In genomic region chr1:84620720-84621313, GRCh38 we compare ENCODE assay signal across 8 cellular contexts. TPM values are rescaled to one million over a fixed set of nuclear protein-coding genes. Genes with fewer than 3 reads are reported as not detected.
DNase-seq lines count a peak whose midpoint lies in the region; ATAC-seq and TF ChIP-seq lines count a peak whose summit lies in the region.

No MANE protein-coding gene starts in this region.

- peak overlapping the region; percentile 97 for H3K4ac ChIP-seq in IMR-90 (ENCODE audit: low read depth, low read length)

- H3K23ac ChIP-seq in IMR-90 (ENCODE audit: low read depth, low read length), result peak overlapping the region; percentile 97

- no peak for TF ChIP-seq POLR2A in IMR-90 (IDR thresholded peaks at IDR 0.05; ENCODE audit: low read depth, low read length)

- no peaks in the 10 kb centered on the region for H3K9me1 ChIP-seq in IMR-90 (ENCODE audit: insufficient read depth, low read length)

- H3K27me3 ChIP-seq in IMR-90 (ENCODE audit: control insufficient read depth, insufficient read depth, low read length), result no peaks in the 10 kb centered on the region

- WGBS in IMR-90 (ENCODE audit: extremely low coverage in 2 of 2, insufficient read length in 1 of 2), 2 experiments, result 4% methylated on average over 29 of the region's 46 CpGs; no CpG with 5 or more reads in 1 of the 2 experiments

- H3K56ac ChIP-seq in IMR-90 (ENCODE audit: extremely low read depth, insufficient read depth, low read length), result peak overlapping the region; percentile 77; the same call in 1 of the 2 replicates

- intact Hi-C loops in IMR-90 (cut with micrococcal nuclease), result loop anchor here (1.0 to 10.0 kb wide), 7 partner anchors 47 to 314 kb away; partner anchors contain the start of genes CTBS, GNG5, RPF1 and SPATA1

- peak overlapping the region; percentile 87 for H2AK9ac ChIP-seq in IMR-90 (replicated peaks; ENCODE audit: low read depth, low read length, poor library complexity)

- H2BK20ac ChIP-seq in IMR-90 (ENCODE audit: low read depth, low read length), result peak overlapping the region; percentile 95

- no peaks in the 10 kb centered on the region for H4K20me1 ChIP-seq in IMR-90 (ENCODE audit: insufficient read depth, low read length)

- peak overlapping the region; percentile 38 to 93; a peak in 3 of 4 replicates for H4K8ac ChIP-seq in IMR-90 (ENCODE audit: low read depth in 2 of 2, low read length in 2 of 2)

- peak overlapping the region; percentile 89 for H4K91ac ChIP-seq in IMR-90 (ENCODE audit: insufficient read depth, low read depth, low read length)

- H2BK5ac ChIP-seq in IMR-90 (ENCODE audit: low read depth, low read length, poor library complexity, severe bottlenecking), result peak overlapping the region; percentile 81

- H3K36me3 ChIP-seq in IMR-90 (ENCODE audit: control insufficient read depth, insufficient read depth, low read length), result no peaks in the 10 kb centered on the region

- TF ChIP-seq RAD21 in IMR-90 (IDR thresholded peaks at IDR 0.05; ENCODE audit: low read length), result peak; percentile 49

- TF ChIP-seq CTCF in IMR-90 (conservative IDR thresholded peaks at IDR 0.05; ENCODE audit: low read depth, low read length), result peak; percentile 63
- TF ChIP-seq CTCF in fibroblast of mammary gland (conservative IDR thresholded peaks at IDR 0.05; ENCODE audit: control insufficient read depth, insufficient read depth, low read depth, low read length), result peak; percentile 39

- H3K79me1 ChIP-seq in IMR-90 (ENCODE audit: low read depth in 1 of 2, low read length in 2 of 2), result no peaks in the 10 kb centered on the region

- H3K9me3 ChIP-seq in IMR-90 (ENCODE audit: control insufficient read depth, insufficient read depth, low read length), result no peaks in the 10 kb centered on the region

- peak overlapping the region; percentile 79 for H3K9ac ChIP-seq in IMR-90 (ENCODE audit: low read depth, low read length)

- in situ Hi-C loops in IMR-90 (cut with MboI; ENCODE audit: low sequenced_read_pairs), result loop anchor here (25.0 kb wide), 2 partner anchors 316 to 484 kb away; partner anchors contain the start of gene PRKACB

- POLR2A ChIA-PET in IMR-90 (lab: Charles Lee; ENCODE audit: unreplicated experiment), result no interaction called here
- POLR2A ChIA-PET in naive thymus-derived CD8-positive, alpha-beta T cell (lab: Charles Lee), result interaction anchor here (1.0 to 1.8 kb wide), 4 partner anchors 9 to 477 kb away, joined by 4 to 13 read pairs (median 6); partner anchors contain the start of genes CTBS and PRKACB

- H3K9me3 Mint-ChIP-seq in naive thymus-derived CD8-positive, alpha-beta T cell, result no peaks in the 10 kb centered on the region

- peaks cover 2 to 11% (median 5%) of the 10 kb centered on the region in 4 donors for H3K4me1 Mint-ChIP-seq in naive thymus-derived CD8-positive, alpha-beta T cell

- dilution Hi-C loops in IMR-90 (cut with HindIII; ENCODE audit: low sequenced_read_pairs, unreplicated experiment), result no loop called here

- peak overlapping the region in 8 of 10 donors; percentile 47 to 96 (median 83) for H3K27ac Mint-ChIP-seq in naive thymus-derived CD8-positive, alpha-beta T cell

- H2AFZ ChIP-seq in IMR-90 (replicated peaks; ENCODE audit: low read length, poor library complexity), result peak overlapping the region; percentile 100

- H4K5ac ChIP-seq in IMR-90 (ENCODE audit: low read depth, low read length), result peak overlapping the region; percentile 71

- peak overlapping the region; percentile 99 for H3K14ac ChIP-seq in IMR-90 (replicated peaks; ENCODE audit: low read depth, low read length)

- peak overlapping the region; percentile 80 to 96 (median 92) for H3K4me3 Mint-ChIP-seq in naive thymus-derived CD8-positive, alpha-beta T cell

- H3K4me3 ChIP-seq in IMR-90 (ENCODE audit: insufficient read depth, low read depth, low read length), result peak overlapping the region; percentile 72
- peak overlapping the region; percentile 63 for H3K4me3 ChIP-seq in fibroblast of mammary gland (ENCODE audit: control insufficient read depth, low read depth, low read length)

- peak overlapping the region; percentile 97 for H2BK120ac ChIP-seq in IMR-90 (ENCODE audit: low read depth, low read length)

- peak overlapping the region; percentile 60 for H3K18ac ChIP-seq in IMR-90 (ENCODE audit: low read depth, low read length)

- ATAC-seq in GM21529 (IDR thresholded peaks at IDR 0.05; ENCODE audit: unreplicated experiment), result peak; percentile 97
- ATAC-seq in IMR-90 (ENCODE audit: low read depth), result peak; percentile 93
- peak; percentile 94 to 95 for ATAC-seq in naive thymus-derived CD8-positive, alpha-beta T cell

- H3K4me1 ChIP-seq in IMR-90 (ENCODE audit: control insufficient read depth, insufficient read depth, low read length), result peaks cover 6% of the 10 kb centered on the region

- DNase-seq in DMS114 treated with DMSO at 0.1 percent for 48 hours (lab: John Stamatoyannopoulos, UW; ENCODE audit: unreplicated experiment) (peak; percentile 67), IMR-90 (peak; percentile 57), OCI-M2 (lab: John Stamatoyannopoulos, UW; ENCODE audit: unreplicated experiment) (peak; percentile 75), fibroblast of mammary gland (ENCODE audit: low read depth) (peak; percentile 75)
- peak; percentile 92 for DNase-seq in activated T-cell treated with anti-CD3 and anti-CD28 coated beads, Interleukin-2, amount 50 U/mL, for 48 hours
- DNase-seq in naive thymus-derived CD8-positive, alpha-beta T cell, result peak; percentile 63 to 95 (median 82)
- peak; percentile 64 to 90 (median 76) for DNase-seq in stimulated activated naive CD4-positive, alpha-beta T cell (lab: John Stamatoyannopoulos, UW)

- peak overlapping the region; percentile 99; the same call in 2 of the 3 replicates for H2BK15ac ChIP-seq in IMR-90 (ENCODE audit: low read depth, low read length)

- 0 out of 2 replicates have a peak overlapping the region, but pooled peaks have one; percentile 46 for H2AK5ac ChIP-seq in IMR-90 (ENCODE audit: low read depth, low read length)

- H3K36me3 Mint-ChIP-seq in naive thymus-derived CD8-positive, alpha-beta T cell, result no peaks in the 10 kb centered on the region

- H3K27me3 Mint-ChIP-seq in naive thymus-derived CD8-positive, alpha-beta T cell, result peaks cover 0 to 4% (median under 1%) of the 10 kb centered on the region in 5 donors

- peak overlapping the region; percentile 77 for H3K27ac ChIP-seq in IMR-90 (ENCODE audit: insufficient read depth, low read length)

- no TSS peak for BruUV-seq in IMR-90 (replicated peaks; lab: Mats Ljungman, UMichigan)

- CTCF ChIA-PET in IMR-90 (lab: Yijun Ruan, JAX), result interaction anchor here (0.6 to 1.2 kb wide), 5 partner anchors 11 to 183 kb away, joined by 3 to 5 read pairs (median 3); no protein-coding TSS in a partner anchor

- H3K4me2 ChIP-seq in IMR-90 (ENCODE audit: low read depth, low read length), result peak overlapping the region; percentile 85

TF ChIP-seq in IMR-90, 13 proteins besides CTCF, POLR2A, EP300 and RAD21:
- TF ChIP-seq SMC3 (IDR thresholded peaks at IDR 0.05; ENCODE audit: low read depth, low read length) (peak; percentile 57), USF2 (IDR thresholded peaks at IDR 0.05; ENCODE audit: low read depth, low read length) (no peak), MAZ (IDR thresholded peaks at IDR 0.05; ENCODE audit: borderline replicate concordance, low read depth, low read length) (peak; percentile 45; the same call in 1 of the 2 replicates)

RNA-seq across cellular contexts. Expression of gene CTBS, which starts 46.6 kb away (rescaled TPM):
- 5.9 and 8.1 TPM in 2 replicates for total RNA-seq in IMR-90 (2012; rRNA removed)
- 9.8 and 12.4 TPM in 2 replicates for polyA plus RNA-seq in IMR-90 (2012; rRNA removed)
- 2.6 and 3.8 TPM in 2 replicates for polyA plus RNA-seq in IMR-90 (2012; cell fraction: cytosol; rRNA removed)
- polyA plus RNA-seq in IMR-90 (2012; cell fraction: nucleus; rRNA removed; ENCODE audit: low replicate concordance), result 1.3 and 6.1 TPM in 2 replicates
- total RNA-seq in naive thymus-derived CD8-positive, alpha-beta T cell, result 10 to 100 TPM; 18.0 to 19.8 TPM
- 10 to 100 TPM; 16.3 to 21.1 (median 18.2) TPM for polyA plus RNA-seq in naive thymus-derived CD8-positive, alpha-beta T cell

Comparison
In these comparisons a context has a peak if more than half of its experiments do, and no peak if none do; other contexts are left out.
1. Peak in every context shown above with its lines: DNase-seq, ATAC-seq, H3K4me3 ChIP-seq and H3K27ac ChIP-seq.